Comparison of ENCODE assay signal across 21 cellular contexts in genomic region chr15:42670441-42670840, GRCh38.
A peak's percentile ranks its signal among the peaks of the same experiment; 100 is the strongest.
DNase-seq lines count a peak whose midpoint lies in the region; ATAC-seq, FAIRE-seq and TF ChIP-seq lines count a peak whose summit lies in the region.
"Had no signal": no experiment of that assay in that cellular context is flagged by ENCODE, and none has a peak within 500 bp of the region (broad histone marks: within the 10 kb centered on the region; RNA-seq: fewer than 3 reads in every experiment).

No MANE protein-coding gene starts in this region.

- H3K27ac Mint-ChIP-seq in WTC11: peak overlapping the region; percentile 8; the same call in 1 of the 2 replicates
- H3K27ac Mint-ChIP-seq: CD4-positive, alpha-beta T cell; GM23338 had no signal

- peaks cover 6% of the 10 kb centered on the region for H3K36me3 Mint-ChIP-seq in WTC11

- POLR2A ChIA-PET in WTC11 (lab: Charles Lee) (no interaction called here), GM10248 (lab: Yijun Ruan, JAX) (no interaction called here)

- CTCF ChIA-PET in WTC11 (lab: Charles Lee): interaction anchor here (1.0 kb wide), 1 partner anchor 53 kb away, joined by 3 read pairs; no protein-coding TSS in a partner anchor
- CTCF ChIA-PET in GM10248 (lab: Yijun Ruan, JAX): interaction anchor here (1.2 to 1.3 kb wide), 2 partner anchors 13 to 282 kb away, joined by 3 read pairs; no protein-coding TSS in a partner anchor

- H3K27me3 Mint-ChIP-seq in WTC11 (ENCODE audit: low read depth): no peaks in the 10 kb centered on the region
- H3K27me3 Mint-ChIP-seq: CD4-positive, alpha-beta T cell had no signal

- TF ChIP-seq CTCF in D721Med (IDR thresholded peaks at IDR 0.05; ENCODE audit: insufficient read depth, missing control alignments) (no peak), WTC11 (IDR thresholded peaks at IDR 0.05) (no peak), GM10248 (IDR thresholded peaks at IDR 0.05; ENCODE audit: control extremely low read depth, extremely low read depth, low read depth, missing control alignments) (no peak)

- H3K4me1 Mint-ChIP-seq in WTC11: peaks cover 19% of the 10 kb centered on the region

- FAIRE-seq in D721Med (lab: Jason Lieb, UNC): peak; percentile 38
- FAIRE-seq: GM18507, HepG2 had no signal

- DNase-seq in D721Med (ENCODE audit: insufficient read length, low spot score) (no peak), WTC11 (ENCODE audit: low spot score) (no peak), fibroblast of gingiva (ENCODE audit: low read depth) (peak; percentile 10), putamen (ENCODE audit: low spot score) (peak; percentile 34), GM10248 (ENCODE audit: extremely low spot score) (no peak), NCI-H1694 (lab: John Stamatoyannopoulos, UW) (no peak), Right ventricle myocardium inferior (ENCODE audit: missing footprints) (no peak)
- DNase-seq: CD4-positive, alpha-beta T cell; COR-L47; DND-41; KBM-7; NCI-H1092; NCI-H1436 treated with DMSO at 0.1 percent for 48 hours; NCI-H2029; NCI-H2171; NCI-H345; NCI-H524; SHP77 had no signal

- H3K9me3 Mint-ChIP-seq in WTC11: peaks cover 5% of the 10 kb centered on the region
- H3K9me3 Mint-ChIP-seq: CD4-positive, alpha-beta T cell; GM23338 had no signal

- no peak for ATAC-seq in WTC11
- ATAC-seq in Right ventricle myocardium inferior: no peak
- ATAC-seq: GM23338, HepG2 had no signal

- no peak overlapping the region for H3K4me3 Mint-ChIP-seq in WTC11
- H3K4me3 Mint-ChIP-seq: CD4-positive, alpha-beta T cell; GM23338 had no signal

- intact Hi-C loops in Right ventricle myocardium inferior (cut with DNase I): no loop called here

TF ChIP-seq in WTC11, 78 proteins besides CTCF, POLR2A, EP300 and RAD21:
- TF ChIP-seq, protein P1, sequence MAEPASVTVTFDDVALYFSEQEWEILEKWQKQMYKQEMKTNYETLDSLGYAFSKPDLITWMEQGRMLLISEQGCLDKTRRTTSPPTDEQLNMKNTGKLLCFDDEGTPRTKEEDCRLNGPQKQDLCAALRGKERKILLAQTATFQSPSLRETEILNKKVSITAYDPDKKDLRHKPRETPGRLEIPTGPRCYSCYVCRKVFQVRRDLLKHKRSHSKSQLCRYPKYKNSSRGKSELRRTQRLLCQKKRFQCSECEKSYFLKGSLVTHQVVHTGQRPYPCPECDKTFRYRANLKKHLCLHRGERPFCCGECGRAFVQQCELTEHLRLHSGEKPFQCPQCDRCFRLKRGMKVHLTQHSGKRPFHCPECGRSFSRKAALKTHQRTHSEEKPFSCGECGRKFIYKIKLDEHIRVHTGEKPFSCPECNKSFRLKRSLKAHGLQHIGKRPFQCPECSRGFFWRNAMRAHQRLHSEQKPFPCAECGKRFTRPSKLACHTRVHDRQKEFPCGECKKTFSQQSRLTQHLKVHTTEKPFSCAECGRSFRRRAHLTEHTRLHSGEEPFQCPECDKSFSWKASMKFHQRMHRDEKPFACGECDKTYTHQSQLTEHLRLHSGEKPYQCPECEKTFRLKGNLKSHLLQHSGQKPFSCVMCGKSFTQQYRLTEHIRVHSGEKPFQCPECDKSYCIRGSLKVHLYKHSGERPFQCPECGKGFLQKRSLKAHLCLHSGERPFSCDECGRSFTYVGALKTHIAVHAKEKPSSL (CRISPR knock-in tag; conservative IDR thresholded peaks at IDR 0.05): no peak
- TF ChIP-seq IRF1 (CRISPR knock-in tag; IDR thresholded peaks at IDR 0.05) (no peak), GRHL2 (CRISPR knock-in tag; IDR thresholded peaks at IDR 0.05; ENCODE audit: insufficient replicate concordance, severe bottlenecking) (no peak), RELA (CRISPR knock-in tag; IDR thresholded peaks at IDR 0.05; ENCODE audit: borderline replicate concordance) (no peak)

Comparison
In these comparisons a context has a peak if more than half of its experiments do, and no peak if none do; other contexts are left out.
1. DNase-seq: peak in fibroblast of gingiva (single experiment) and putamen (single experiment); none in D721Med (single experiment), WTC11 (single experiment), GM10248 (single experiment), NCI-H1694 (single experiment) and Right ventricle myocardium inferior (single experiment).